8 cellular contexts compared by ENCODE assay signal in genomic region chr14:99946652-99947489, GRCh38.
A peak's percentile ranks its signal among the peaks of the same experiment; 100 is the strongest.
DNase-seq lines count a peak whose midpoint lies in the region; ATAC-seq and TF ChIP-seq lines count a peak whose summit lies in the region.

No MANE protein-coding gene starts in this region.

- H3K36me3 ChIP-seq in RWPE2 (ENCODE audit: low read depth) (no peaks in the 10 kb centered on the region), iPS-15b (ENCODE audit: control insufficient read depth, insufficient read depth, low read length) (peaks cover 4% of the 10 kb centered on the region)

- ATAC-seq in HG03280 (IDR thresholded peaks at IDR 0.05; ENCODE audit: unreplicated experiment): peak; percentile 71
- peak; percentile 71 for ATAC-seq in RWPE2 (ENCODE audit: low read depth)
- peak; percentile 74 to 82 for ATAC-seq in activated naive CD4-positive, alpha-beta T cell treated with anti-CD3 and anti-CD28 coated beads, Interleukin-2, amount 50 U/mL, for 72 hours

- H3K27ac Mint-ChIP-seq in activated naive CD4-positive, alpha-beta T cell treated with anti-CD3 and anti-CD28 coated beads, Interleukin-2, amount 50 U/mL, for 72 hours: peak overlapping the region in 1 of 2 donors; percentile 14

- H3K36me3 Mint-ChIP-seq in activated naive CD4-positive, alpha-beta T cell treated with anti-CD3 and anti-CD28 coated beads, Interleukin-2, amount 50 U/mL, for 72 hours: no peaks in the 10 kb centered on the region

- peak; percentile 96 for TF ChIP-seq CTCF in RWPE2 (IDR thresholded peaks at IDR 0.05; ENCODE audit: poor library complexity, severe bottlenecking)

- H3K9ac ChIP-seq in iPS-15b (ENCODE audit: low read depth, low read length): no peak overlapping the region

- H3K4me1 ChIP-seq in RWPE2 (ENCODE audit: insufficient read depth, poor library complexity, severe bottlenecking): no peaks in the 10 kb centered on the region
- peaks cover 8% of the 10 kb centered on the region for H3K4me1 ChIP-seq in iPS-15b (ENCODE audit: control insufficient read depth, insufficient read depth, low read length)

- DNase-seq in NCI-H82 (lab: John Stamatoyannopoulos, UW) (peak; percentile 46), NCI-H82 treated with DMSO at 0.1 percent for 48 hours (lab: John Stamatoyannopoulos, UW; ENCODE audit: unreplicated experiment) (no peak), RWPE2 (ENCODE audit: low spot score) (peak; percentile 60), SK-N-DZ (ENCODE audit: low spot score) (no peak)
- DNase-seq in activated naive CD4-positive, alpha-beta T cell treated with anti-CD3 and anti-CD28 coated beads, Interleukin-2, amount 50 U/mL, for 72 hours (ENCODE audit: low spot score in 2 of 2): peak in 1 of 2 donors; percentile 77
- peak; percentile 28 to 53 for DNase-seq in stimulated activated CD4-positive, alpha-beta T cell treated with anti-CD3 and anti-CD28 coated beads, Interleukin-1b, Interleukin-23, amount 100 ng/mL, for 4 hours (ENCODE audit: low read depth in 2 of 2)

- H3K4me3 ChIP-seq in RWPE2 (ENCODE audit: severe bottlenecking): no peak overlapping the region
- H3K4me3 ChIP-seq in iPS-15b (ENCODE audit: low read depth, low read length): peak overlapping the region; percentile 60

- H3K27ac ChIP-seq in RWPE2 (ENCODE audit: poor library complexity, severe bottlenecking): no peak overlapping the region

- no peaks in the 10 kb centered on the region for H3K27me3 ChIP-seq in RWPE2 (ENCODE audit: insufficient read depth, poor library complexity, severe bottlenecking)
- no peaks in the 10 kb centered on the region for H3K27me3 ChIP-seq in iPS-15b (ENCODE audit: control insufficient read depth, insufficient read depth, low read length)

- H3K9me3 Mint-ChIP-seq in activated naive CD4-positive, alpha-beta T cell treated with anti-CD3 and anti-CD28 coated beads, Interleukin-2, amount 50 U/mL, for 72 hours: no peaks in the 10 kb centered on the region

- H3K9me3 ChIP-seq in RWPE2 (ENCODE audit: severe bottlenecking) (no peaks in the 10 kb centered on the region), iPS-15b (ENCODE audit: control insufficient read depth, insufficient read depth, low read length) (no peaks in the 10 kb centered on the region)

Comparison
In these comparisons a context has a peak if more than half of its experiments do, and no peak if none do; other contexts are left out.
1. DNase-seq: peak in NCI-H82 (single experiment), RWPE2 (single experiment) and stimulated activated CD4-positive, alpha-beta T cell treated with anti-CD3 and anti-CD28 coated beads, Interleukin-1b, Interleukin-23, amount 100 ng/mL, for 4 hours (2 of 2); none in NCI-H82 treated with DMSO at 0.1 percent for 48 hours (single experiment) and SK-N-DZ (single experiment).
2. Peak in every context shown above with its lines, with median percentiles within 50 percentile points of each other: ATAC-seq.